ENCODE assay signal across 29 cellular contexts in the genomic region with DNA sequence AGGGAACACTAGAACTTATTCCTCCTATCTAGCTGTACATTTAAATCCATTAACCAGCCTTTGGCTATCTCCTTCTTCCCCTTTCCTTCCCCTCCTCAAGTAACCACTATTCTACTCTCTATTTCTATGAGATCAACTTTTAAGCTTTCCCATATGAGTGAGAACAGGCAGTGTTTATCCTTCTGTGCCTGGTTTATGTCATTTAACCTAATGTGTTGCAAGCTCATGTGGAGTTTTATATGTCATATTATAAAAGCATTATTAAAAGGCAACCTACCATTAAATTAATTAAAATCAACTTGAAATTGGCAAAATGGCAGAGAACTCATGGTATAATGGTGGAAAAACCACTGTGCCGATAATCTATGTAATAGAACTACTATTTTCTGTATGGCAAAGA.
"Had no signal": no experiment of that assay in that cellular context is flagged by ENCODE, and none has a peak within 500 bp of the region (broad histone marks: within the 10 kb centered on the region; RNA-seq: fewer than 3 reads in every experiment).

No MANE protein-coding gene starts in this region.

- H3K36me3 Mint-ChIP-seq: activated naive CD4-positive, alpha-beta T cell treated with anti-CD3 and anti-CD28 coated beads, Interleukin-2, amount 50 U/mL, for 72 hours had no signal

- H3K9me3 ChIP-seq: MG63 had no signal

- DNase-seq: activated B cell treated with CpG ODN at 0.5 μM for 24 hours; activated CD4-positive, alpha-beta T cell treated with anti-CD3 and anti-CD28 coated beads for 1 hour; activated CD4-positive, alpha-beta T cell treated with anti-CD3 and anti-CD28 coated beads, Interleukin-2, amount 10 ng/mL, durations not matched to agents 24 days and 14 days; activated CD4-positive, alpha-beta T cell treated with anti-CD3 and anti-CD28 coated beads, Interleukin-2, amount 50 U/mL, for 4 hours; activated CD8-positive, alpha-beta T cell treated with anti-CD3 and anti-CD28 coated beads for 36 hours; activated gamma-delta T cell; activated naive CD4-positive, alpha-beta T cell treated with Interleukin-2 at 50 U/mL for 16 hours; activated T-cell treated with anti-CD3 and anti-CD28 coated beads, Interleukin-2, amount 50 U/mL, for 24 hours; amniotic stem cell; aorta; Kasumi-1; KG1; MG63; NCI-H1048; NCI-H1105 treated with DMSO at 0.1 percent for 48 hours; NCI-H1436; NCI-H1694; NCI-H1930; NCI-H345; NCI-H524 treated with DMSO at 0.1 percent for 48 hours; NCI-H748 treated with DMSO at 0.1 percent for 48 hours; NK-92 treated with Interleukin-12 subunit alpha and Interleukin-12 subunit beta, amount 100 ng/mL, for 24 hours; Right ventricle myocardium superior; T1000 had no signal

- H3K27me3 Mint-ChIP-seq: activated B cell treated with CpG ODN at 0.5 μM for 24 hours; activated CD4-positive, alpha-beta T cell treated with anti-CD3 and anti-CD28 coated beads, Interleukin-2, amount 10 ng/mL, durations not matched to agents 24 days and 14 days; activated CD8-positive, alpha-beta T cell treated with anti-CD3 and anti-CD28 coated beads for 36 hours; activated T-cell treated with anti-CD3 and anti-CD28 coated beads, Interleukin-2, amount 50 U/mL, for 24 hours; central memory CD8-positive, alpha-beta T cell had no signal

- H3K27me3 ChIP-seq: cardiac muscle cell, MG63 had no signal

- H3K4me3 ChIP-seq: cardiac muscle cell, MG63, SK-N-MC had no signal

- H3K36me3 ChIP-seq: cardiac muscle cell, MG63 had no signal

- H3K27ac Mint-ChIP-seq: activated B cell treated with CpG ODN at 0.5 μM for 24 hours; activated CD4-positive, alpha-beta T cell treated with anti-CD3 and anti-CD28 coated beads, Interleukin-2, amount 10 ng/mL, durations not matched to agents 24 days and 14 days; activated CD8-positive, alpha-beta T cell treated with anti-CD3 and anti-CD28 coated beads for 36 hours; activated naive CD4-positive, alpha-beta T cell treated with anti-CD3 and anti-CD28 coated beads, Interleukin-2, amount 50 U/mL, for 72 hours; activated T-cell treated with anti-CD3 and anti-CD28 coated beads, Interleukin-2, amount 50 U/mL, for 24 hours; activated T-helper 2 cell treated with anti-CD3 and anti-CD28 coated beads, Interferon-gamma antibody, Interleukin-2, Interleukin-4, amounts not matched to agents 10 μg/mL and 5 μg/mL and 100 μg/mL, durations not matched to agents 14 hours and 24 hours and 36 hours had no signal

- H3K9me3 Mint-ChIP-seq: activated B cell treated with CpG ODN at 0.5 μM for 24 hours; activated CD8-positive, alpha-beta T cell treated with anti-CD3 and anti-CD28 coated beads for 36 hours; activated naive CD4-positive, alpha-beta T cell treated with anti-CD3 and anti-CD28 coated beads, Interleukin-2, amount 50 U/mL, for 72 hours; activated T-cell treated with anti-CD3 and anti-CD28 coated beads, Interleukin-2, amount 50 U/mL, for 24 hours; activated T-helper 2 cell treated with anti-CD3 and anti-CD28 coated beads, Interferon-gamma antibody, Interleukin-2, Interleukin-4, amounts not matched to agents 10 μg/mL and 5 μg/mL and 100 μg/mL, durations not matched to agents 14 hours and 24 hours and 36 hours; central memory CD8-positive, alpha-beta T cell had no signal

- H3K27ac ChIP-seq: cardiac muscle cell, SK-N-MC had no signal

- ATAC-seq: activated CD8-positive, alpha-beta T cell treated with anti-CD3 and anti-CD28 coated beads for 36 hours; activated naive CD4-positive, alpha-beta T cell treated with anti-CD3 and anti-CD28 coated beads, Interleukin-2, amount 50 U/mL, for 72 hours had no signal

- H3K4me1 Mint-ChIP-seq: activated B cell treated with CpG ODN at 0.5 μM for 24 hours had no signal

- H3K4me3 Mint-ChIP-seq: activated B cell treated with CpG ODN at 0.5 μM for 24 hours; activated CD4-positive, alpha-beta T cell treated with anti-CD3 and anti-CD28 coated beads, Interleukin-2, amount 10 ng/mL, durations not matched to agents 24 days and 14 days; activated CD8-positive, alpha-beta T cell treated with anti-CD3 and anti-CD28 coated beads for 36 hours; activated T-cell treated with anti-CD3 and anti-CD28 coated beads, Interleukin-2, amount 50 U/mL, for 24 hours; central memory CD8-positive, alpha-beta T cell had no signal
